Comparison of ENCODE assay signal across 8 cellular contexts in the genomic region with DNA sequence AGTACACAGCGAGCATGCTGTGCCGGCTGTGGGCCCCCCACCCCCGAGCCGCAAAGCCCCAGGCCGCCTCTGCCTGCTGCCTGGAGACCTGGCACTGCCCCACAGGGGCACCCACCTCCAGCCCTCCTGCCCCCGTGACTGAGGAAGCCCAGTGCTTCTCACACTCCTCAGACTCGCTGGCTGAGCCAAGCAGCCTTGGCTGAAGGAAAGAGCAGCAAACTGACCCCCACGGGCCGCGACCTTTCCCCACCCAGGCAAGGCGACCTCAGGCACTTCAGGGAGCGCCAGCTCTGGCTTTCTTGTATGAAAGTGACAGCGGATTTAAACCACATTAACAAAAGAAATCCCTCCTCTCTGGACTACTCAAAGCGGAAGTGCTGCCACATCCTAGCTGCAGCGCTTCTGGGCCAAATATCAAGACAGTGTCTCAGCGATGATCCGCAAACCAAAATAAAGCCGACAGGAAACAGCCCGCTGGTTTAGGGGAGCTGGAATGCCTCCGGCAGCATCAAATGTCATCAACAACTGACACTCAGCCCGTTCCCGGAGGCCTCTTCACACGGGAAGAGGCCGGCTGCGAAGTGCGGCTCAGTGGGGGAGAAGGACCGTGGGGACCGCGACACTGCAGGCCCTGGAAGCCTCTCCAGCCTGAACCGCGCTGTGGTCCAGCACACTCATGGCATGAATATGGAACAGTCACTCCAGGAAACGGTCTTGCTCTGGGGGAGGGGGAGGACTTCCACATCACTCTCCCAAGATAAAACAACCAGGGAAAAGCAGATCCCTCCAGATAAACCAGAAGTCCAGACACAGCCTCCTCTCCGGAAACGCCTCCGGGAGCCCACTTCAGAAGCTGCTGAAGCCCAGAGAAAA. TPM values are rescaled to one million over a fixed set of nuclear protein-coding genes. Genes with fewer than 3 reads are reported as not detected.
DNase-seq lines count a peak whose midpoint lies in the region; ATAC-seq and TF ChIP-seq lines count a peak whose summit lies in the region.

No MANE protein-coding gene starts in this region.

- peak overlapping the region; percentile 100 for H3K4me3 Mint-ChIP-seq in activated CD4-positive, alpha-beta T cell treated with anti-CD3 and anti-CD28 coated beads for 36 hours

- WGBS in stomach, 5 donors: 8 to 22% (median 16%) methylated on average over 27 to 35 of the region's 35 CpGs

- POLR2A ChIA-PET in activated CD4-positive, alpha-beta T cell treated with anti-CD3 and anti-CD28 coated beads for 36 hours (lab: Charles Lee): interaction anchor here (0.8 to 1.3 kb wide), 4 partner anchors 10 to 63 kb away, joined by 3 to 5 read pairs (median 4); no protein-coding TSS in a partner anchor

- H2AFZ ChIP-seq in ACC112 (ENCODE audit: low read length, unreplicated experiment): peak overlapping the region; percentile 28

- peak; percentile 28 for ATAC-seq in GM18868 (IDR thresholded peaks at IDR 0.05; ENCODE audit: unreplicated experiment)
- ATAC-seq in activated CD4-positive, alpha-beta T cell treated with anti-CD3 and anti-CD28 coated beads for 36 hours: peak; percentile 36
- ATAC-seq in HG03025 (IDR thresholded peaks at IDR 0.05; ENCODE audit: low FRiP score, unreplicated experiment): no peak

- peak overlapping the region; percentile 93 for H3K4me3 ChIP-seq in ACC112 (ENCODE audit: low read depth, low read length)
- H3K4me3 ChIP-seq in stomach: peak overlapping the region; percentile 61 to 95 (median 86)

- H3K27me3 ChIP-seq in ACC112 (ENCODE audit: insufficient read depth, low read length) (no peaks in the 10 kb centered on the region), stomach (peaks cover 0 to 12% (median 0%) of the 10 kb centered on the region in 3 donors)

- H3K4me1 ChIP-seq in ACC112 (ENCODE audit: control insufficient read depth, insufficient read depth, low read length, unreplicated experiment): peaks cover 26% of the 10 kb centered on the region
- H3K4me1 ChIP-seq in stomach: peaks cover 36 to 70% (median 56%) of the 10 kb centered on the region in 4 donors

- TF ChIP-seq CTCF in stomach (IDR thresholded peaks at IDR 0.05): no peak

- TF ChIP-seq POLR2A in stomach (IDR thresholded peaks at IDR 0.05): peak in 1 of 4 donors; percentile 7

- H3K36me3 ChIP-seq in ACC112 (ENCODE audit: insufficient read depth, low read length) (no peaks in the 10 kb centered on the region), stomach (no peaks in the 10 kb centered on the region)

- H3K79me2 ChIP-seq in ACC112 (ENCODE audit: control insufficient read depth, insufficient read depth, low read length, unreplicated experiment): peaks cover 63% of the 10 kb centered on the region

- TF ChIP-seq EP300 in stomach (IDR thresholded peaks at IDR 0.05): no peak

- intact Hi-C loops in activated CD4-positive, alpha-beta T cell treated with anti-CD3 and anti-CD28 coated beads for 36 hours (cut with DNase I, micrococcal nuclease): loop anchor here in 1 of 2 experiments (2.0 to 5.0 kb wide), 3 partner anchors 96 to 924 kb away; partner anchors contain the start of genes CUL4A, DCUN1D2 and PCID2
- intact Hi-C loops in stomach (cut with DNase I; ENCODE audit: low total_unique reads): no loop called here

- peak overlapping the region; percentile 89 for H3K27ac ChIP-seq in ACC112 (ENCODE audit: low read depth, low read length)
- peak overlapping the region; percentile 70 to 90 (median 86) for H3K27ac ChIP-seq in stomach

- H3K27me3 Mint-ChIP-seq in activated CD4-positive, alpha-beta T cell treated with anti-CD3 and anti-CD28 coated beads for 36 hours: no peaks in the 10 kb centered on the region

- peak overlapping the region; percentile 95 for H3K27ac Mint-ChIP-seq in activated CD4-positive, alpha-beta T cell treated with anti-CD3 and anti-CD28 coated beads for 36 hours

- peaks cover 4% of the 10 kb centered on the region for H3K9me3 Mint-ChIP-seq in activated CD4-positive, alpha-beta T cell treated with anti-CD3 and anti-CD28 coated beads for 36 hours (ENCODE audit: low read depth)

- CTCF ChIA-PET in activated CD4-positive, alpha-beta T cell treated with anti-CD3 and anti-CD28 coated beads for 36 hours (lab: Charles Lee): interaction anchor here (1.0 to 1.4 kb wide), 6 partner anchors 12 to 94 kb away, joined by 3 to 7 read pairs (median 4); no protein-coding TSS in a partner anchor

- DNase-seq in NCI-H2029 (lab: John Stamatoyannopoulos, UW) (peak; percentile 51), medulla oblongata (ENCODE audit: extremely low spot score) (peak; percentile 71), stomach (no peak)
- peak; percentile 80 for DNase-seq in activated CD4-positive, alpha-beta T cell treated with anti-CD3 and anti-CD28 coated beads for 36 hours
- peak; percentile 63 for DNase-seq in effector CD4-positive, alpha-beta T cell

- H3K9me3 ChIP-seq in stomach: no peaks in the 10 kb centered on the region

- peaks cover 25% of the 10 kb centered on the region for H3K36me3 Mint-ChIP-seq in activated CD4-positive, alpha-beta T cell treated with anti-CD3 and anti-CD28 coated beads for 36 hours (ENCODE audit: low read depth)

- H3K4me1 Mint-ChIP-seq in activated CD4-positive, alpha-beta T cell treated with anti-CD3 and anti-CD28 coated beads for 36 hours: peaks cover 54% of the 10 kb centered on the region

RNA-seq across cellular contexts. Expression of gene RASA3, which starts 1.5 kb away (rescaled TPM):
- 10 to 100 TPM; 33.0 to 34.7 TPM for total RNA-seq in activated CD4-positive, alpha-beta T cell treated with anti-CD3 and anti-CD28 coated beads for 36 hours
- 10 to 100 TPM in 1 of 5 donors, 1 to 10 TPM in 4; 3.8 to 22.3 (median 6.4) TPM for total RNA-seq in stomach
- polyA plus RNA-seq in stomach: 10 to 100 TPM in 2 of 3 donors, 1 to 10 TPM in 1; 3.7 to 11.8 (median 10.9) TPM

RNA-seq across cellular contexts. Expression of gene CFAP97D2, which starts 48.1 kb away (rescaled TPM):
- not detected for total RNA-seq in activated CD4-positive, alpha-beta T cell treated with anti-CD3 and anti-CD28 coated beads for 36 hours
- total RNA-seq in stomach: not detected
- polyA plus RNA-seq in stomach: not detected
